Comparison of ENCODE assay signal across 37 cellular contexts in the genomic region with DNA sequence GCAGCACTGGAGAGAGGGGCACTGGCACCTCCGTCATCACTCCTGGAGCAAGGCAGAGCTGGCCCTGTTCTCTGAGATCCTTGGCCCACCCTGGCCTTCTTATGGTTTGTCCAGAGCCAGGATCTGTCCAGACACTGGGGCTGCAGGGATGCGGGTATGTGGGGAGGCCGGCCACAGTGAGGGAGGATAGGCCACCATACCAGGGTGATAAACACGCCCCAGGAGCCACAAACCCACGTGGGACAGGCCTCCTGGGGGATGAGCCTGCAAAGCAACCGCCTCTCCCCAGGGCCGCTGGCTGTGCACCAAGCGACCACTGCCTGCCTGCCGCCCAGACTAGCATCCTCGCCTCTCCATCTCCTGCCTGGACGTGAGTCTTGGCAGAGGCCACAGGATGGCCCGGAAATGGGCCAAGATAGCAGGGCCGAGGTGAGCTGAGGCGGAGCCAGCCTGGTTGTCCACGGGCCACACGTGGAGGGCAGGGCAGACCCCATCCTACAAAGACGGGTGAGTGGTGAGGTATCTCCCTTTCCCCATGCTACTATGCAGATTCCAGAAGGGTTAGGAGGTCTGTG. TPM values are rescaled to one million over a fixed set of nuclear protein-coding genes. Genes with fewer than 3 reads are reported as not detected.
"Had no signal": no experiment of that assay in that cellular context is flagged by ENCODE, and none has a peak within 500 bp of the region (broad histone marks: within the 10 kb centered on the region; RNA-seq: fewer than 3 reads in every experiment).

No MANE protein-coding gene starts in this region.

- H3K9me3 ChIP-seq: SJCRH30 had no signal

- ATAC-seq: activated CD8-positive, alpha-beta memory T cell treated with anti-CD3 and anti-CD28 coated beads, Interleukin-2, amount 10 ng/mL, durations not matched to agents 7 days and 5 days; activated T-cell treated with anti-CD3 and anti-CD28 coated beads, Interleukin-2, amount 50 U/mL, for 72 hours; activated T-helper 17 cell treated with anti-CD3 and anti-CD28 coated beads, Interleukin-2, amount 50 U/mL, for 72 hours; Panc1 had no signal

- H3K4me1 ChIP-seq: SJCRH30 had no signal

- H3K27me3 ChIP-seq: cardiac muscle cell had no signal

- H3K4me3 ChIP-seq: cardiac muscle cell, SJCRH30, SK-N-MC had no signal

- H3K36me3 ChIP-seq: cardiac muscle cell, SJCRH30, WERI-Rb-1 had no signal

- H3K27ac ChIP-seq: cardiac muscle cell, SJCRH30, SK-N-MC, WERI-Rb-1 had no signal

- DNase-seq: activated CD4-positive, alpha-beta memory T cell treated with anti-CD3 and anti-CD28 coated beads, Interleukin-2, amount 10 ng/mL, durations not matched to agents 7 days and 5 days; activated CD4-positive, alpha-beta T cell treated with anti-CD3 and anti-CD28 coated beads for 1 hour; activated CD4-positive, alpha-beta T cell treated with anti-CD3 and anti-CD28 coated beads for 48 hours; activated CD4-positive, CD25-positive, alpha-beta regulatory T cell; activated CD8-positive, alpha-beta memory T cell treated with anti-CD3 and anti-CD28 coated beads for 24 hours; activated CD8-positive, alpha-beta memory T cell treated with anti-CD3 and anti-CD28 coated beads, Interleukin-2, amount 10 ng/mL, durations not matched to agents 7 days and 5 days; activated CD8-positive, alpha-beta memory T cell treated with anti-CD3 and anti-CD28 coated beads, Interleukin-2, amount 50 U/mL, for 48 hours; activated effector memory CD4-positive, alpha-beta T cell treated with anti-CD3 and anti-CD28 coated beads, Interleukin-2, amount 50 U/mL, for 16 hours; activated naive CD4-positive, alpha-beta T cell; activated naive CD4-positive, alpha-beta T cell treated with anti-CD3 and anti-CD28 coated beads, Interleukin-2, amount 50 U/mL, for 16 hours; activated naive CD8-positive, alpha-beta T cell treated with anti-CD3 and anti-CD28 coated beads for 36 hours; activated T-cell treated with anti-CD3 and anti-CD28 coated beads, Interleukin-2, amount 50 U/mL, for 1 hour; activated T-cell treated with anti-CD3 and anti-CD28 coated beads, Interleukin-2, amount 50 U/mL, for 72 hours; amniotic stem cell; aorta; NCI-H1105; NCI-H1417 treated with DMSO at 0.1 percent for 48 hours; NCI-H187 treated with DMSO at 0.1 percent for 48 hours; NCI-H2081; NCI-H2171 treated with DMSO at 0.1 percent for 48 hours; NCI-H2227 treated with DMSO at 0.1 percent for 48 hours; NCI-H446; NCI-H510A treated with DMSO at 0.1 percent for 48 hours; NCI-H526 treated with DMSO at 0.1 percent for 48 hours; NCI-H774; SHP77; T1000; WERI-Rb-1 had no signal

RNA-seq across cellular contexts. Expression of a gene that starts 4.5 kb away (rescaled TPM):
- total RNA-seq: activated CD4-positive, alpha-beta memory T cell treated with anti-CD3 and anti-CD28 coated beads, Interleukin-2, amount 10 ng/mL, durations not matched to agents 7 days and 5 days; activated CD8-positive, alpha-beta memory T cell treated with anti-CD3 and anti-CD28 coated beads, Interleukin-2, amount 10 ng/mL, durations not matched to agents 7 days and 5 days; activated naive CD8-positive, alpha-beta T cell treated with anti-CD3 and anti-CD28 coated beads for 36 hours; activated T-cell treated with anti-CD3 and anti-CD28 coated beads, Interleukin-2, amount 50 U/mL, for 72 hours; activated T-helper 17 cell treated with anti-CD3 and anti-CD28 coated beads, Interleukin-2, amount 50 U/mL, for 72 hours; aorta; cardiac muscle cell; LHCN-M2; RPMI7951; SJCRH30; T-helper 1 cell treated with Interleukin-12 subunit alpha and Interleukin-12 subunit beta and Interleukin-4 antibody, amounts not matched to agents 30 ng/mL and 1 ng/mL, for 36 hours; T-helper 2 cell treated with Interferon-gamma antibody and Interleukin-4, amounts not matched to agents 100 ng/mL and 5 ng/mL, for 36 hours had no signal

RNA-seq across cellular contexts. Expression of a gene that starts 11.1 kb away (rescaled TPM):
- total RNA-seq: activated CD4-positive, alpha-beta memory T cell treated with anti-CD3 and anti-CD28 coated beads, Interleukin-2, amount 10 ng/mL, durations not matched to agents 7 days and 5 days; activated CD8-positive, alpha-beta memory T cell treated with anti-CD3 and anti-CD28 coated beads, Interleukin-2, amount 10 ng/mL, durations not matched to agents 7 days and 5 days; activated naive CD8-positive, alpha-beta T cell treated with anti-CD3 and anti-CD28 coated beads for 36 hours; activated T-cell treated with anti-CD3 and anti-CD28 coated beads, Interleukin-2, amount 50 U/mL, for 72 hours; activated T-helper 17 cell treated with anti-CD3 and anti-CD28 coated beads, Interleukin-2, amount 50 U/mL, for 72 hours; aorta; cardiac muscle cell; LHCN-M2; RPMI7951; SJCRH30; T-helper 1 cell treated with Interleukin-12 subunit alpha and Interleukin-12 subunit beta and Interleukin-4 antibody, amounts not matched to agents 30 ng/mL and 1 ng/mL, for 36 hours; T-helper 2 cell treated with Interferon-gamma antibody and Interleukin-4, amounts not matched to agents 100 ng/mL and 5 ng/mL, for 36 hours had no signal

RNA-seq across cellular contexts. Expression of a gene that starts 29.2 kb away (rescaled TPM):
- total RNA-seq: activated CD4-positive, alpha-beta memory T cell treated with anti-CD3 and anti-CD28 coated beads, Interleukin-2, amount 10 ng/mL, durations not matched to agents 7 days and 5 days; activated CD8-positive, alpha-beta memory T cell treated with anti-CD3 and anti-CD28 coated beads, Interleukin-2, amount 10 ng/mL, durations not matched to agents 7 days and 5 days; activated naive CD8-positive, alpha-beta T cell treated with anti-CD3 and anti-CD28 coated beads for 36 hours; activated T-cell treated with anti-CD3 and anti-CD28 coated beads, Interleukin-2, amount 50 U/mL, for 72 hours; activated T-helper 17 cell treated with anti-CD3 and anti-CD28 coated beads, Interleukin-2, amount 50 U/mL, for 72 hours; cardiac muscle cell; LHCN-M2; RPMI7951; SJCRH30; T-helper 1 cell treated with Interleukin-12 subunit alpha and Interleukin-12 subunit beta and Interleukin-4 antibody, amounts not matched to agents 30 ng/mL and 1 ng/mL, for 36 hours; T-helper 2 cell treated with Interferon-gamma antibody and Interleukin-4, amounts not matched to agents 100 ng/mL and 5 ng/mL, for 36 hours had no signal
